In genomic region chr17:28745052-28745776, GRCh38 we compare ENCODE assay signal across 8 cellular contexts. TPM values are rescaled to one million over a fixed set of nuclear protein-coding genes. Genes with fewer than 3 reads are reported as not detected.
DNase-seq lines count a peak whose midpoint lies in the region; ATAC-seq and TF ChIP-seq lines count a peak whose summit lies in the region.

No MANE protein-coding gene starts in this region.

- H3K27me3 ChIP-seq in H7 (ENCODE audit: control insufficient read depth, insufficient read depth, low read length) (no peaks in the 10 kb centered on the region), Panc1 (ENCODE audit: control insufficient read depth, insufficient read depth, low read length) (no peaks in the 10 kb centered on the region), layer of hippocampus (ENCODE audit: control insufficient read depth, insufficient read depth, low read length) (no peaks in the 10 kb centered on the region)

- intact Hi-C loops in Panc1 (cut with micrococcal nuclease; ENCODE audit: unreplicated experiment): no loop called here

- BruUV-seq in Panc1 (replicated peaks; lab: Mats Ljungman, UMichigan): no TSS peak

- H3K36me3 ChIP-seq in H7 (replicated peaks; ENCODE audit: control insufficient read depth, insufficient read depth, low read length): peaks cover 37% of the 10 kb centered on the region
- no peaks in the 10 kb centered on the region; the same call in none of the 2 replicates for H3K36me3 ChIP-seq in Panc1 (ENCODE audit: control insufficient read depth, insufficient read depth, low read length)

- H3K4me3 ChIP-seq in H7 (ENCODE audit: insufficient read depth, low read depth, low read length) (peak overlapping the region; percentile 90), Panc1 (ENCODE audit: low read depth in 2 of 2, low read length in 2 of 2) (peak overlapping the region; percentile 89 to 99)

- peak; percentile 33 for DNase-seq in AG20443 (ENCODE audit: low spot score)
- DNase-seq in H7: peak; percentile 83
- no peak for DNase-seq in Panc1 (ENCODE audit: low read depth, low spot score)
- peak; percentile 28 for DNase-seq in stimulated activated CD4-positive, alpha-beta T cell treated with anti-CD3 and anti-CD28 coated beads, Interleukin-4, amount 100 ng/mL, for 24 hours
- no peak for DNase-seq in NCI-H1048 (lab: John Stamatoyannopoulos, UW)

- peak overlapping the region; percentile 99 for H3K27ac ChIP-seq in Panc1 (ENCODE audit: low read length)
- peak overlapping the region; percentile 98 for H3K27ac ChIP-seq in cingulate gyrus (ENCODE audit: low read depth, low read length)
- peak overlapping the region; percentile 98 for H3K27ac ChIP-seq in layer of hippocampus (ENCODE audit: low read depth, low read length)

- CTCF ChIA-PET in Panc1 (lab: Charles Lee): interaction anchor here (8.4 kb wide), 1 partner anchor 17 kb away, joined by 123 read pairs; the partner anchor contains the start of genes NEK8 and TLCD1

- no peak for TF ChIP-seq CTCF in Panc1 (IDR thresholded peaks at IDR 0.05)

- peaks cover 55% of the 10 kb centered on the region for H3K4me1 ChIP-seq in Panc1 (ENCODE audit: control insufficient read depth, insufficient read depth, low read length)

- in situ Hi-C loops in Panc1 (cut with HindIII; ENCODE audit: low pct_unique_long_range_greater_than_20kb, low sequenced_read_pairs): no loop called here

- POLR2A ChIA-PET in Panc1 (lab: Charles Lee): interaction anchor here (1.2 to 1.8 kb wide), 2 partner anchors 18 to 26 kb away, joined by 3 to 11 read pairs; partner anchors contain the start of gene RPL23A

- ATAC-seq in Panc1: peak; percentile 1; the same call in 1 of the 2 replicates
- ATAC-seq in GM19324 (IDR thresholded peaks at IDR 0.05; ENCODE audit: low FRiP score, unreplicated experiment): no peak

- no peaks in the 10 kb centered on the region for H3K9me3 ChIP-seq in Panc1 (ENCODE audit: control insufficient read depth, insufficient read depth, low read depth, low read length)

RNA-seq across cellular contexts. Expression of gene TRAF4, which starts 1.4 kb away (rescaled TPM):
- 159 and 216 TPM in 2 replicates for total RNA-seq in H7 (2014; rRNA removed; shearing (Covaris generic))
- total RNA-seq in Panc1 (2021; ENCODE audit: unreplicated experiment): 108 TPM
- 83.8 TPM for polyA plus RNA-seq in Panc1 (2012; ENCODE audit: insufficient read length)

RNA-seq across cellular contexts. Expression of gene NEK8, which starts 16.6 kb away (rescaled TPM):
- total RNA-seq in H7 (2014; rRNA removed; shearing (Covaris generic)): 10.9 and 12.5 TPM in 2 replicates
- total RNA-seq in Panc1 (2021; ENCODE audit: unreplicated experiment): 11.9 TPM
- 9.1 TPM for polyA plus RNA-seq in Panc1 (2012; ENCODE audit: insufficient read length)

RNA-seq across cellular contexts. Expression of gene TLCD1, which starts 19.2 kb away (rescaled TPM):
- total RNA-seq in H7 (2014; rRNA removed; shearing (Covaris generic)): 15.6 and 21.4 TPM in 2 replicates
- 55.7 TPM for total RNA-seq in Panc1 (2021; ENCODE audit: unreplicated experiment)
- 52.2 TPM for polyA plus RNA-seq in Panc1 (2012; ENCODE audit: insufficient read length)

RNA-seq across cellular contexts. Expression of gene RPL23A, which starts 25.4 kb away (rescaled TPM):
- 778 and 823 TPM in 2 replicates for total RNA-seq in H7 (2014; rRNA removed; shearing (Covaris generic))
- 1,475 TPM for total RNA-seq in Panc1 (2021; ENCODE audit: unreplicated experiment)
- polyA plus RNA-seq in Panc1 (2012; ENCODE audit: insufficient read length): 1,113 TPM

RNA-seq across cellular contexts. Expression of gene RAB34, which starts 27.5 kb away (rescaled TPM):
- total RNA-seq in H7 (2014; rRNA removed; shearing (Covaris generic)): 209 and 284 TPM in 2 replicates
- 284 TPM for total RNA-seq in Panc1 (2021; ENCODE audit: unreplicated experiment)
- 260 TPM for polyA plus RNA-seq in Panc1 (2012; ENCODE audit: insufficient read length)

Comparison
In these comparisons a context has a peak if more than half of its experiments do, and no peak if none do; other contexts are left out.
1. DNase-seq: peak in AG20443 (single experiment), H7 (single experiment) and stimulated activated CD4-positive, alpha-beta T cell treated with anti-CD3 and anti-CD28 coated beads, Interleukin-4, amount 100 ng/mL, for 24 hours (single experiment); none in Panc1 (single experiment) and NCI-H1048 (single experiment).
2. Peak in every context shown above with its lines, with median percentiles within 50 percentile points of each other: H3K27ac ChIP-seq.